ENCODE assay signal across 8 cellular contexts in genomic region chr11:34915136-34916013, GRCh38. TPM values are rescaled to one million over a fixed set of nuclear protein-coding genes. Genes with fewer than 3 reads are reported as not detected.
DNase-seq lines count a peak whose midpoint lies in the region; ATAC-seq and TF ChIP-seq lines count a peak whose summit lies in the region.

No MANE protein-coding gene starts in this region.

- POLR2A ChIA-PET in naive thymus-derived CD8-positive, alpha-beta T cell (lab: Charles Lee), result interaction anchor here (0.7 to 1.9 kb wide), 6 partner anchors 9 to 810 kb away, joined by 3 to 13 read pairs (median 4); partner anchors contain the start of gene NAT10

- TF ChIP-seq CTCF in HL-60 (IDR thresholded peaks at IDR 0.05; ENCODE audit: insufficient read depth, low read length) (no peak), esophagus muscularis mucosa (IDR thresholded peaks at IDR 0.05) (no peak)

- peaks cover 0 to 11% (median 0%) of the 10 kb centered on the region in 3 donors for H3K36me3 Mint-ChIP-seq in naive thymus-derived CD8-positive, alpha-beta T cell

- DNase-seq in AML-193 (lab: John Stamatoyannopoulos, UW), result peak; percentile 33 to 40
- peak in 1 of 2 experiments; percentile 14 for DNase-seq in HL-60 (ENCODE audit: low read depth in 1 of 2, low spot score in 1 of 2)
- peak; percentile 29 for DNase-seq in SK-MEL-5 (ENCODE audit: low read depth, low spot score)
- DNase-seq in esophagus muscularis mucosa (ENCODE audit: extremely low spot score), result no peak
- DNase-seq in naive thymus-derived CD8-positive, alpha-beta T cell, result peak in 1 of 10 donors; percentile 29
- no peak for DNase-seq in stimulated activated CD4-positive, alpha-beta T cell treated with anti-CD3 and anti-CD28 coated beads, Interleukin-4, amount 100 ng/mL, for 4 hours
- no peak for DNase-seq in dedifferentiated amniotic fluid mesenchymal stem cell (ENCODE audit: extremely low spot score)

- no peaks in the 10 kb centered on the region for H3K9me3 ChIP-seq in esophagus muscularis mucosa

- peak overlapping the region; percentile 93 to 99 (median 98) for H3K27ac Mint-ChIP-seq in naive thymus-derived CD8-positive, alpha-beta T cell

- in situ Hi-C loops in SK-MEL-5 (cut with HindIII; ENCODE audit: low pct_unique_long_range_greater_than_20kb, low sequenced_read_pairs), result no loop called here

- H3K4me3 Mint-ChIP-seq in naive thymus-derived CD8-positive, alpha-beta T cell, result peak overlapping the region; percentile 92 to 99 (median 98)

- TF ChIP-seq EP300 in esophagus muscularis mucosa (IDR thresholded peaks at IDR 0.05), result no peak

- H3K4me1 ChIP-seq in esophagus muscularis mucosa, result peaks cover 21 to 43% (median 37%) of the 10 kb centered on the region in 4 donors

- ATAC-seq in GM19043 (IDR thresholded peaks at IDR 0.05; ENCODE audit: low read depth, unreplicated experiment), result peak; percentile 2
- peak; percentile 17 to 28 for ATAC-seq in naive thymus-derived CD8-positive, alpha-beta T cell

- H3K4me3 ChIP-seq in HL-60 (replicated peaks; ENCODE audit: insufficient read depth, low read length) (peak overlapping the region; percentile 71), esophagus muscularis mucosa (peak overlapping the region; percentile 75 to 91 (median 86))

- H3K9me3 Mint-ChIP-seq in naive thymus-derived CD8-positive, alpha-beta T cell, result no peaks in the 10 kb centered on the region

- WGBS in esophagus muscularis mucosa, result 7% methylated on average over 28 of the region's 34 CpGs

- H3K36me3 ChIP-seq in esophagus muscularis mucosa, result peaks cover 0 to 14% (median 2%) of the 10 kb centered on the region in 4 donors

- H3K27ac ChIP-seq in HL-60 (replicated peaks), result peak overlapping the region; percentile 93
- peak overlapping the region; percentile 96 to 98 (median 97) for H3K27ac ChIP-seq in esophagus muscularis mucosa (replicated peaks in 1 of 4)

- no peaks in the 10 kb centered on the region for H3K27me3 Mint-ChIP-seq in naive thymus-derived CD8-positive, alpha-beta T cell

- peaks cover 28 to 64% (median 44%) of the 10 kb centered on the region in 4 donors for H3K4me1 Mint-ChIP-seq in naive thymus-derived CD8-positive, alpha-beta T cell

- H3K27me3 ChIP-seq in HL-60 (ENCODE audit: insufficient read depth, poor library complexity, severe bottlenecking), result no peaks in the 10 kb centered on the region
- no peaks in the 10 kb centered on the region for H3K27me3 ChIP-seq in esophagus muscularis mucosa

- intact Hi-C loops in esophagus muscularis mucosa (cut with DNase I), result no loop called here

- no peak for TF ChIP-seq POLR2A in esophagus muscularis mucosa (IDR thresholded peaks at IDR 0.05; ENCODE audit: low read depth)

RNA-seq across cellular contexts. Expression of gene APIP, which starts 0.8 kb away (rescaled TPM):
- total RNA-seq in SK-MEL-5 (2014; rRNA removed; shearing (Covaris generic)), result 29.4 and 39.7 TPM in 2 replicates
- 19.7 and 29.7 TPM in 2 replicates for polyA plus RNA-seq in SK-MEL-5 (2015; cell fraction: cytosol; rRNA removed)
- polyA plus RNA-seq in SK-MEL-5 (2015; cell fraction: nucleus; rRNA removed), result 42.4 and 57.5 TPM in 2 replicates
- 10 to 100 TPM; 30.0 to 36.9 (median 35.6) TPM for total RNA-seq in esophagus muscularis mucosa
- 10 to 100 TPM; 20.6 to 23.2 TPM for total RNA-seq in naive thymus-derived CD8-positive, alpha-beta T cell
- 10 to 100 TPM; 15.1 to 17.4 (median 15.5) TPM for polyA plus RNA-seq in naive thymus-derived CD8-positive, alpha-beta T cell

RNA-seq across cellular contexts. Expression of gene PDHX, which starts 1.0 kb away (rescaled TPM):
- 48.8 and 53.0 TPM in 2 replicates for total RNA-seq in SK-MEL-5 (2014; rRNA removed; shearing (Covaris generic))
- 33.2 and 50.5 TPM in 2 replicates for polyA plus RNA-seq in SK-MEL-5 (2015; cell fraction: cytosol; rRNA removed)
- polyA plus RNA-seq in SK-MEL-5 (2015; cell fraction: nucleus; rRNA removed), result 36.2 and 45.1 TPM in 2 replicates
- 10 to 100 TPM; 39.9 to 43.4 (median 42.1) TPM for total RNA-seq in esophagus muscularis mucosa
- total RNA-seq in naive thymus-derived CD8-positive, alpha-beta T cell, result 10 to 100 TPM; 42.6 to 46.6 TPM
- 10 to 100 TPM; 14.3 to 15.4 (median 15.3) TPM for polyA plus RNA-seq in naive thymus-derived CD8-positive, alpha-beta T cell

Comparison
In these comparisons a context has a peak if more than half of its experiments do, and no peak if none do; other contexts are left out.
1. DNase-seq: peak in AML-193 (2 of 2) and SK-MEL-5 (single experiment); none in esophagus muscularis mucosa (single experiment), stimulated activated CD4-positive, alpha-beta T cell treated with anti-CD3 and anti-CD28 coated beads, Interleukin-4, amount 100 ng/mL, for 4 hours (0 of 2) and dedifferentiated amniotic fluid mesenchymal stem cell (single experiment).